ENCODE assay signal across 34 cellular contexts in genomic region chr11:4957396-4957795, GRCh38. TPM values are rescaled to one million over a fixed set of nuclear protein-coding genes. Genes with fewer than 3 reads are reported as not detected.
"Had no signal": no experiment of that assay in that cellular context is flagged by ENCODE, and none has a peak within 500 bp of the region (broad histone marks: within the 10 kb centered on the region; RNA-seq: fewer than 3 reads in every experiment).

No MANE protein-coding gene starts in this region.

- H3K4me3 ChIP-seq: stomach, suprapubic skin, testis, thoracic aorta, thyroid gland, tibial artery, tibial nerve, transverse colon, upper lobe of left lung, upper lobe of right lung, uterus, vagina had no signal

- H3K27me3 ChIP-seq: stomach, suprapubic skin, testis, thyroid gland, tibial artery, tibial nerve, transverse colon, upper lobe of left lung, upper lobe of right lung, uterus, vagina had no signal

- H3K4me1 ChIP-seq: stomach, suprapubic skin, testis, thyroid gland, tibial artery, tibial nerve, transverse colon, upper lobe of left lung, upper lobe of right lung, uterus, vagina had no signal

- H3K36me3 Mint-ChIP-seq: stimulated activated effector memory CD8-positive, alpha-beta T cell treated with anti-CD3 and anti-CD28 coated beads, Interleukin-12 subunit alpha, Interleukin-12 subunit beta, amount 100 ng/mL, for 72 hours; stimulated activated memory B cell treated with anti-CD40 and anti-IgM and Interleukin-4, amounts not matched to agents 10 μg/mL and 1 μg/mL and 100 μg/mL, for 72 hours; stimulated activated naive B cell treated with anti-CD40 and anti-IgM and Interleukin-4, amounts not matched to agents 10 μg/mL and 1 μg/mL and 100 μg/mL, for 72 hours; type B pancreatic cell had no signal

- H3K4me3 Mint-ChIP-seq: stimulated activated effector memory CD8-positive, alpha-beta T cell treated with anti-CD3 and anti-CD28 coated beads, Interleukin-12 subunit alpha, Interleukin-12 subunit beta, amount 100 ng/mL, for 72 hours; stimulated activated memory B cell treated with anti-CD40 and anti-IgM and Interleukin-4, amounts not matched to agents 10 μg/mL and 1 μg/mL and 100 μg/mL, for 72 hours; stimulated activated naive B cell treated with anti-CD40 and anti-IgM and Interleukin-4, amounts not matched to agents 10 μg/mL and 1 μg/mL and 100 μg/mL, for 72 hours; stimulated activated naive CD8-positive, alpha-beta T cell treated with anti-CD3 and anti-CD28 coated beads, Interleukin-15, amount 100 ng/mL, for 72 hours; stimulated activated naive CD8-positive, alpha-beta T cell treated with anti-CD3 and anti-CD28 coated beads, Interleukin-15, Interleukin-2, amounts not matched to agents 100 ng/mL and 50 ng/mL, for 24 hours; type B pancreatic cell had no signal

- DNase-seq: stimulated activated CD4-positive, alpha-beta T cell treated with anti-CD3 and anti-CD28 coated beads, Interleukin-2, amount 100 ng/mL, for 48 hours; stimulated activated CD4-positive, alpha-beta T cell treated with anti-CD3 and anti-CD28 coated beads, Interleukin-4, amount 100 ng/mL, for 1 hour; stimulated activated CD4-positive, alpha-beta T cell treated with anti-CD3 and anti-CD28 coated beads, Interleukin-4, amount 100 ng/mL, for 24 hours; stimulated activated CD4-positive, alpha-beta T cell treated with anti-CD3 and anti-CD28 coated beads, Interleukin-4, amount 100 ng/mL, for 4 hours; stimulated activated CD8-positive, alpha-beta memory T cell treated with anti-CD3 and anti-CD28 coated beads, Interleukin-4, amount 100 ng/mL, for 48 hours; stimulated activated naive B cell treated with anti-CD40 and anti-IgM and Interleukin-4, amounts not matched to agents 10 μg/mL and 1 μg/mL and 100 μg/mL, for 72 hours; stimulated activated naive CD4-positive, alpha-beta T cell; stimulated activated naive CD4-positive, alpha-beta T cell treated with Interleukin-2 at 50 U/mL for 16 hours; stimulated activated naive CD8-positive, alpha-beta T cell treated with anti-CD3 and anti-CD28 coated beads, Interleukin-15, amount 100 ng/mL, for 72 hours; stimulated activated naive CD8-positive, alpha-beta T cell treated with anti-CD3 and anti-CD28 coated beads, Interleukin-15, Interleukin-2, amounts not matched to agents 100 U/mL and 50 U/mL, for 24 hours; stomach; substantia nigra; testis; thyroid gland; tibial artery; transverse colon; trophoblast cell; upper lobe of left lung; upper lobe of right lung; uterus had no signal

- H3K27ac Mint-ChIP-seq: stimulated activated effector memory CD8-positive, alpha-beta T cell treated with anti-CD3 and anti-CD28 coated beads, Interleukin-12 subunit alpha, Interleukin-12 subunit beta, amount 100 ng/mL, for 72 hours; stimulated activated memory B cell treated with anti-CD40 and anti-IgM and Interleukin-4, amounts not matched to agents 10 μg/mL and 1 μg/mL and 100 μg/mL, for 72 hours; stimulated activated naive B cell treated with anti-CD40 and anti-IgM and Interleukin-4, amounts not matched to agents 10 μg/mL and 1 μg/mL and 100 μg/mL, for 72 hours; stimulated activated naive CD8-positive, alpha-beta T cell treated with anti-CD3 and anti-CD28 coated beads, Interleukin-15, amount 100 ng/mL, for 72 hours; stimulated activated naive CD8-positive, alpha-beta T cell treated with anti-CD3 and anti-CD28 coated beads, Interleukin-15, Interleukin-2, amounts not matched to agents 100 ng/mL and 50 ng/mL, for 24 hours; type B pancreatic cell had no signal

- FAIRE-seq: urothelium cell line had no signal

- ATAC-seq: stimulated activated effector memory CD8-positive, alpha-beta T cell treated with anti-CD3 and anti-CD28 coated beads, Interleukin-12 subunit alpha, Interleukin-12 subunit beta, amount 100 ng/mL, for 72 hours; stimulated activated memory B cell treated with anti-CD40 and anti-IgM and Interleukin-4, amounts not matched to agents 10 μg/mL and 1 μg/mL and 100 μg/mL, for 72 hours; stimulated activated naive B cell treated with anti-CD40 and anti-IgM and Interleukin-4, amounts not matched to agents 10 μg/mL and 1 μg/mL and 100 μg/mL, for 72 hours; stimulated activated naive CD8-positive, alpha-beta T cell treated with anti-CD3 and anti-CD28 coated beads, Interleukin-15, amount 100 ng/mL, for 72 hours; stimulated activated naive CD8-positive, alpha-beta T cell treated with anti-CD3 and anti-CD28 coated beads, Interleukin-15, Interleukin-2, amounts not matched to agents 100 U/mL and 50 U/mL, for 24 hours; upper lobe of right lung had no signal

- H3K27ac ChIP-seq: stomach, suprapubic skin, testis, thoracic aorta, thyroid gland, tibial artery, tibial nerve, transverse colon, upper lobe of left lung, upper lobe of right lung, uterus, vagina had no signal

- H3K9me3 ChIP-seq: stomach, suprapubic skin, testis, thoracic aorta, thyroid gland, tibial artery, tibial nerve, transverse colon, upper lobe of left lung, upper lobe of right lung, uterus, vagina had no signal

- H3K27me3 Mint-ChIP-seq: stimulated activated naive B cell treated with anti-CD40 and anti-IgM and Interleukin-4, amounts not matched to agents 10 μg/mL and 1 μg/mL and 100 μg/mL, for 72 hours; stimulated activated naive CD8-positive, alpha-beta T cell treated with anti-CD3 and anti-CD28 coated beads, Interleukin-15, amount 100 ng/mL, for 72 hours; stimulated activated naive CD8-positive, alpha-beta T cell treated with anti-CD3 and anti-CD28 coated beads, Interleukin-15, Interleukin-2, amounts not matched to agents 100 ng/mL and 50 ng/mL, for 24 hours had no signal

- H3K9me3 Mint-ChIP-seq: stimulated activated naive B cell treated with anti-CD40 and anti-IgM and Interleukin-4, amounts not matched to agents 10 μg/mL and 1 μg/mL and 100 μg/mL, for 72 hours; type B pancreatic cell had no signal

- H3K36me3 ChIP-seq: stomach, suprapubic skin, thoracic aorta, thyroid gland, tibial artery, tibial nerve, transverse colon, upper lobe of left lung, upper lobe of right lung, uterus, vagina had no signal

- H3K4me1 Mint-ChIP-seq: stimulated activated effector memory CD8-positive, alpha-beta T cell treated with anti-CD3 and anti-CD28 coated beads, Interleukin-12 subunit alpha, Interleukin-12 subunit beta, amount 100 ng/mL, for 72 hours; stimulated activated memory B cell treated with anti-CD40 and anti-IgM and Interleukin-4, amounts not matched to agents 10 μg/mL and 1 μg/mL and 100 μg/mL, for 72 hours; stimulated activated naive B cell treated with anti-CD40 and anti-IgM and Interleukin-4, amounts not matched to agents 10 μg/mL and 1 μg/mL and 100 μg/mL, for 72 hours; stimulated activated naive CD8-positive, alpha-beta T cell treated with anti-CD3 and anti-CD28 coated beads, Interleukin-15, amount 100 ng/mL, for 72 hours had no signal

RNA-seq across cellular contexts. Expression of gene OR51A2, which starts 1.9 kb away (rescaled TPM):
- total RNA-seq: stomach, subcutaneous adipose tissue, suprapubic skin, temporal lobe, testis, thoracic aorta, thyroid gland, tibial nerve, transverse colon, upper lobe of left lung, upper lobe of right lung, ureter, urinary bladder, uterus, vagina had no signal
- polyA plus RNA-seq: stomach, thymus, urinary bladder had no signal

RNA-seq across cellular contexts. Expression of gene OR51A4, which starts 10.0 kb away (rescaled TPM):
- total RNA-seq: stomach, subcutaneous adipose tissue, suprapubic skin, temporal lobe, testis, thoracic aorta, thyroid gland, tibial nerve, transverse colon, upper lobe of left lung, upper lobe of right lung, ureter, urinary bladder, uterus, vagina had no signal
- polyA plus RNA-seq: stomach, urinary bladder had no signal

RNA-seq across cellular contexts. Expression of gene OR51G1, which starts 33.3 kb away (rescaled TPM):
- total RNA-seq: stomach, subcutaneous adipose tissue, suprapubic skin, temporal lobe, testis, thoracic aorta, thyroid gland, tibial nerve, transverse colon, upper lobe of left lung, upper lobe of right lung, ureter, urinary bladder, uterus, vagina had no signal
- polyA plus RNA-seq: stomach, urinary bladder had no signal

RNA-seq across cellular contexts. Expression of gene OR51L1, which starts 37.3 kb away (rescaled TPM):
- total RNA-seq: stomach, subcutaneous adipose tissue, suprapubic skin, temporal lobe, testis, thoracic aorta, thyroid gland, tibial nerve, transverse colon, upper lobe of left lung, upper lobe of right lung, ureter, urinary bladder, uterus, vagina had no signal
- polyA plus RNA-seq: stomach, urinary bladder had no signal

RNA-seq across cellular contexts. Expression of gene OR51G2, which starts 38.2 kb away (rescaled TPM):
- total RNA-seq: stomach, subcutaneous adipose tissue, suprapubic skin, temporal lobe, testis, thoracic aorta, thyroid gland, tibial nerve, transverse colon, upper lobe of left lung, upper lobe of right lung, ureter, urinary bladder, uterus, vagina had no signal
- polyA plus RNA-seq: stomach, urinary bladder had no signal
